In the genomic region with DNA sequence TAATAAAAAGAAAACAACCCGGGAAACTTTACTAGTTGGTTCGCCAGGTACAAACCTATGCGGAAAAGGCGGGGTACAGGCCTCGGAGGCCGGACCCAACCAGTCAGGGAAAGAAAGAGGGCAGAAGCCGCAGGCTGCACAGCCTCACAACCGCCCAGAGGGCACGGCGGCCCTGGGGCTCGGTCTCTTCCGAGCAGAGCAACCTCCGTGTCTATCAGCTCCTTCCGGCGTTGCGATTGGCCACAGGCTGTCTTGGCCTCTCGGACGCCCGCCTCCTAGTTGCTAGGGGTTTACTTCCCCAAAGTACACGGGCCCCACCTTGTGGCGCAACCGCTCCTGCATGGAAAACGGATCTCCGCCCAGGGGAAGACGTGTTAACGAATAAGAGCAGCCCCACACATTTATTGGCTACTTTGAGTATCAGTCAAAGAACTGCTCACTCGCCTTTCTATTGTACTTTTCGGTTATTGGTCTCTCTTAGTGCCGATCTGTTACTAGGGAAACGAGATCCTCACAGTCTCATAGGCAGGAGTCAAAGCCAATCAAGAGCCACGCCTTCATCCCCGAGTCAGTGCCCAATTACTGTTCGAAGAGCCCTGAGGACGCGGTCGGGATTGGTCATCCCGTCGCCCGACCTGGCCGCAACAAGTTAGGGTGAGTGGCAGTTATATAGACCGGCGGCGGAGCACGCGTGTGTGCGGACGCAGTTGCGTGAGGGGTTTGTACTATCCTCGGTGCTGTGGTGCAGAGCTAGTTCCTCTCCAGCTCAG, we compare ENCODE assay signal across 8 cellular contexts.
DNase-seq lines count a peak whose midpoint lies in the region; ATAC-seq and TF ChIP-seq lines count a peak whose summit lies in the region.

G3BP1 (plus strand) TSS at position 696 of the 770 bp plus-strand sequence. CDS start 14,667 bp downstream, outside the sequence.

- peak; percentile 79 for ATAC-seq in HG02588 (IDR thresholded peaks at IDR 0.05; ENCODE audit: unreplicated experiment)
- ATAC-seq in SK-N-SH treated with all-trans-retinoic acid at 6 μM for 48 hours = peak; percentile 93

- peak within 1 kb of the TSS; percentile 76 for H3K27ac Mint-ChIP-seq in activated naive CD4-positive, alpha-beta T cell treated with anti-CD3 and anti-CD28 coated beads, Interleukin-2, amount 50 U/mL, for 24 hours

- H3K27me3 Mint-ChIP-seq in activated naive CD4-positive, alpha-beta T cell treated with anti-CD3 and anti-CD28 coated beads, Interleukin-2, amount 50 U/mL, for 24 hours = no peaks in the 10 kb centered on the region

- peaks cover 40% of the 10 kb centered on the region for H3K4me1 Mint-ChIP-seq in activated naive CD4-positive, alpha-beta T cell treated with anti-CD3 and anti-CD28 coated beads, Interleukin-2, amount 50 U/mL, for 24 hours

- peak; percentile 99 for DNase-seq in GM10266 (ENCODE audit: extremely low spot score)
- DNase-seq in NCI-H1092 (lab: John Stamatoyannopoulos, UW) = peak; percentile 100
- peak; percentile 98 for DNase-seq in germinal center (ENCODE audit: low spot score)
- peak; percentile 100 for DNase-seq in non-pigmented ciliary epithelial cell (ENCODE audit: low read depth)
- peak; percentile 100 for DNase-seq in superior temporal gyrus (ENCODE audit: extremely low spot score)

- H3K36me3 Mint-ChIP-seq in activated naive CD4-positive, alpha-beta T cell treated with anti-CD3 and anti-CD28 coated beads, Interleukin-2, amount 50 U/mL, for 24 hours = peaks cover 20% of the 10 kb centered on the region

- TF ChIP-seq CTCF in GM10266 (IDR thresholded peaks at IDR 0.05; ENCODE audit: control insufficient read depth, insufficient read depth, low read depth, missing control alignments) = peak; percentile 80

- peak within 1 kb of the TSS; percentile 94 for H3K4me3 Mint-ChIP-seq in activated naive CD4-positive, alpha-beta T cell treated with anti-CD3 and anti-CD28 coated beads, Interleukin-2, amount 50 U/mL, for 24 hours

- H3K9me3 Mint-ChIP-seq in activated naive CD4-positive, alpha-beta T cell treated with anti-CD3 and anti-CD28 coated beads, Interleukin-2, amount 50 U/mL, for 24 hours = no peaks in the 10 kb centered on the region

TF ChIP-seq in SK-N-SH treated with all-trans-retinoic acid at 6 μM for 48 hours, 23 proteins besides CTCF, POLR2A, EP300 and RAD21:
- TF ChIP-seq CREB5 (CRISPR knock-in tag; IDR thresholded peaks at IDR 0.05; ENCODE audit: low read depth) = no peak
- TF ChIP-seq ZNF8 (CRISPR knock-in tag; IDR thresholded peaks at IDR 0.05) = no peak
- TF ChIP-seq ZNF70 (CRISPR knock-in tag; IDR thresholded peaks at IDR 0.05) = no peak
- TF ChIP-seq RARB (CRISPR knock-in tag; IDR thresholded peaks at IDR 0.05) = no peak
- no peak for TF ChIP-seq TOX (CRISPR knock-in tag; IDR thresholded peaks at IDR 0.05; ENCODE audit: borderline replicate concordance)
- no peak for TF ChIP-seq POU6F1 (CRISPR knock-in tag; IDR thresholded peaks at IDR 0.05; ENCODE audit: borderline replicate concordance, low read depth)
- TF ChIP-seq ESRRG (CRISPR knock-in tag; IDR thresholded peaks at IDR 0.05) = no peak
- TF ChIP-seq ZFP30 (CRISPR knock-in tag; IDR thresholded peaks at IDR 0.05) = no peak
- no peak for TF ChIP-seq CSDC2 (CRISPR knock-in tag; IDR thresholded peaks at IDR 0.05)

Comparison
In these comparisons a context has a peak if more than half of its experiments do, and no peak if none do; other contexts are left out.
1. Peak in every context shown above with its lines: DNase-seq and ATAC-seq.